ENCODE assay signal across 22 cellular contexts in genomic region chr5:132209131-132209530, GRCh38. TPM values are rescaled to one million over a fixed set of nuclear protein-coding genes. Genes with fewer than 3 reads are reported as not detected.
DNase-seq lines count a peak whose midpoint lies in the region; ATAC-seq and TF ChIP-seq lines count a peak whose summit lies in the region.
"Had no signal": no experiment of that assay in that cellular context is flagged by ENCODE, and none has a peak within 500 bp of the region (broad histone marks: within the 10 kb centered on the region; RNA-seq: fewer than 3 reads in every experiment).

No MANE protein-coding gene starts in this region.

- H3K79me1 ChIP-seq in IMR-90 (ENCODE audit: low read depth in 1 of 2, low read length in 2 of 2): peaks cover 28 to 48% of the 10 kb centered on the region in 2 experiments

- peak overlapping the region; percentile 61; the same call in 1 of the 2 replicates for H2AK5ac ChIP-seq in IMR-90 (ENCODE audit: low read depth, low read length)

- no peak overlapping the region for H3K4me3 Mint-ChIP-seq in CD8-positive, alpha-beta T cell
- H3K4me3 Mint-ChIP-seq: activated naive CD8-positive, alpha-beta T cell; activated T-helper 1 cell treated with anti-CD3 and anti-CD28 coated beads, Interleukin-12 subunit alpha, Interleukin-12 subunit beta, Interleukin-2, Interleukin-4 antibody, amounts not matched to agents 30 ng/mL and 10 ng/mL and 1 ng/mL, durations not matched to agents 14 hours and 24 hours and 36 hours; dendritic cell treated with granulocyte-macrophage colony-stimulating factor and Interleukin-4, amounts not matched to agents 40 ng/mL and 50 ng/mL, for 4 days; H9 had no signal

- no TSS peak for BruUV-seq in IMR-90 (replicated peaks; lab: Mats Ljungman, UMichigan)

- POLR2A ChIA-PET in IMR-90 (lab: Charles Lee; ENCODE audit: unreplicated experiment): no interaction called here
- POLR2A ChIA-PET in CD8-positive, alpha-beta T cell (lab: Charles Lee): no interaction called here

- dilution Hi-C loops in IMR-90 (cut with HindIII; ENCODE audit: low sequenced_read_pairs, unreplicated experiment): no loop called here

- TF ChIP-seq CTCF in IMR-90 (conservative IDR thresholded peaks at IDR 0.05; ENCODE audit: low read depth, low read length): no peak
- TF ChIP-seq CTCF in CD8-positive, alpha-beta T cell (IDR thresholded peaks at IDR 0.05): no peak

- DNase-seq in AG08396 (ENCODE audit: low spot score) (peak; percentile 35), IMR-90 (peak; percentile 78), amniotic epithelial cell (ENCODE audit: low read depth) (peak; percentile 71), islet precursor cell (peak; percentile 59), NCI-H187 treated with DMSO at 0.1 percent for 48 hours (lab: John Stamatoyannopoulos, UW) (no peak), posterior cingulate gyrus (no peak)
- DNase-seq in CD8-positive, alpha-beta T cell: no peak
- DNase-seq: ACHN; activated CD4-positive, alpha-beta T cell treated with anti-CD3 and anti-CD28 coated beads for 4 hours; DND-41; H9; NCI-H2107; NCI-H510A; ovary; stimulated activated naive CD4-positive, alpha-beta T cell; SW 1271 had no signal

- no peaks in the 10 kb centered on the region for H3K27me3 ChIP-seq in IMR-90 (ENCODE audit: control insufficient read depth, insufficient read depth, low read length)
- H3K27me3 ChIP-seq in CD8-positive, alpha-beta T cell (ENCODE audit: insufficient read depth, low read length): no peaks in the 10 kb centered on the region
- H3K27me3 ChIP-seq: breast epithelium, ovary had no signal

- H2AFZ ChIP-seq in IMR-90 (replicated peaks; ENCODE audit: low read length, poor library complexity): no peak overlapping the region

- peaks cover 11% of the 10 kb centered on the region; the same call in 1 of the 2 replicates for H4K20me1 ChIP-seq in IMR-90 (ENCODE audit: insufficient read depth, low read length)

- ATAC-seq in IMR-90 (ENCODE audit: low read depth): peak; percentile 67
- no peak for ATAC-seq in CD8-positive, alpha-beta T cell
- no peak for ATAC-seq in GM19467 (IDR thresholded peaks at IDR 0.05; ENCODE audit: unreplicated experiment)

- intact Hi-C loops in IMR-90 (cut with micrococcal nuclease) (no loop called here), posterior cingulate gyrus (cut with DNase I) (no loop called here)
- intact Hi-C loops in CD8-positive, alpha-beta T cell (cut with DNase I, micrococcal nuclease): no loop called here

- TF ChIP-seq POLR2A in IMR-90 (IDR thresholded peaks at IDR 0.05; ENCODE audit: low read depth, low read length): no peak

- in situ Hi-C loops in IMR-90 (cut with MboI; ENCODE audit: low sequenced_read_pairs): no loop called here

- H3K14ac ChIP-seq in IMR-90 (replicated peaks; ENCODE audit: low read depth, low read length): no peak overlapping the region

- H2BK15ac ChIP-seq in IMR-90 (ENCODE audit: low read depth, low read length): no peak overlapping the region

- no peak overlapping the region for H3K4me2 ChIP-seq in IMR-90 (ENCODE audit: low read depth, low read length)

- TF ChIP-seq RAD21 in IMR-90 (IDR thresholded peaks at IDR 0.05; ENCODE audit: low read length): no peak

- CTCF ChIA-PET in IMR-90 (lab: Yijun Ruan, JAX): no interaction called here
- CTCF ChIA-PET in CD8-positive, alpha-beta T cell (lab: Charles Lee): interaction anchor here (1.9 kb wide), 1 partner anchor 30 kb away, joined by 5 read pairs; no protein-coding TSS in a partner anchor

- no peaks in the 10 kb centered on the region for H3K27me3 Mint-ChIP-seq in CD8-positive, alpha-beta T cell (ENCODE audit: low read depth)

- no peaks in the 10 kb centered on the region for H3K4me1 Mint-ChIP-seq in CD8-positive, alpha-beta T cell (ENCODE audit: low read depth)

- H4K5ac ChIP-seq in IMR-90 (ENCODE audit: low read depth, low read length): no peak overlapping the region

- no peak overlapping the region for H3K27ac ChIP-seq in IMR-90 (ENCODE audit: insufficient read depth, low read length)
- H3K27ac ChIP-seq in CD8-positive, alpha-beta T cell (ENCODE audit: low read depth, low read length): no peak overlapping the region
- H3K27ac ChIP-seq: breast epithelium, ovary, thoracic aorta had no signal

- no peak overlapping the region for H3K9ac ChIP-seq in IMR-90 (ENCODE audit: low read depth, low read length)

- peak overlapping the region; percentile 17 for H2BK5ac ChIP-seq in IMR-90 (ENCODE audit: low read depth, low read length, poor library complexity, severe bottlenecking)

- no peak overlapping the region for H3K4me3 ChIP-seq in IMR-90 (ENCODE audit: insufficient read depth, low read depth, low read length)
- no peak overlapping the region for H3K4me3 ChIP-seq in CD8-positive, alpha-beta T cell (ENCODE audit: low read depth, low read length)
- H3K4me3 ChIP-seq: breast epithelium, ovary, thoracic aorta had no signal

- no peak overlapping the region for H4K8ac ChIP-seq in IMR-90 (ENCODE audit: low read depth in 2 of 2, low read length in 2 of 2)

- no peaks in the 10 kb centered on the region for H3K9me3 ChIP-seq in IMR-90 (ENCODE audit: control insufficient read depth, insufficient read depth, low read length)
- H3K9me3 ChIP-seq in CD8-positive, alpha-beta T cell (ENCODE audit: low read length): no peaks in the 10 kb centered on the region
- H3K9me3 ChIP-seq: breast epithelium, ovary, thoracic aorta had no signal

- H3K9me1 ChIP-seq in IMR-90 (ENCODE audit: insufficient read depth, low read length): peaks cover 33% of the 10 kb centered on the region

- WGBS in IMR-90 (ENCODE audit: extremely low coverage in 2 of 2, insufficient read length in 1 of 2), 2 experiments: 87% methylated on average over 5 of the region's 9 CpGs; no CpG with 5 or more reads in 1 of the 2 experiments

- H3K36me3 ChIP-seq in IMR-90 (ENCODE audit: control insufficient read depth, insufficient read depth, low read length): peaks cover 73% of the 10 kb centered on the region
- no peaks in the 10 kb centered on the region for H3K36me3 ChIP-seq in CD8-positive, alpha-beta T cell (ENCODE audit: insufficient read depth, low read length)
- H3K36me3 ChIP-seq: breast epithelium, ovary had no signal

- H2AK9ac ChIP-seq in IMR-90 (replicated peaks; ENCODE audit: low read depth, low read length, poor library complexity): peak overlapping the region; percentile 52

- no peak overlapping the region for H3K18ac ChIP-seq in IMR-90 (ENCODE audit: low read depth, low read length)

- H3K4me1 ChIP-seq in IMR-90 (ENCODE audit: control insufficient read depth, insufficient read depth, low read length): peaks cover 7% of the 10 kb centered on the region
- H3K4me1 ChIP-seq in CD8-positive, alpha-beta T cell (ENCODE audit: insufficient read depth, low read length): no peaks in the 10 kb centered on the region
- H3K4me1 ChIP-seq: breast epithelium had no signal

- no peak overlapping the region for H3K23ac ChIP-seq in IMR-90 (ENCODE audit: low read depth, low read length)

- H3K56ac ChIP-seq in IMR-90 (ENCODE audit: extremely low read depth, insufficient read depth, low read length): no peak overlapping the region

- H3K36me3 Mint-ChIP-seq in CD8-positive, alpha-beta T cell: no peaks in the 10 kb centered on the region
- H3K36me3 Mint-ChIP-seq: activated naive CD8-positive, alpha-beta T cell had no signal

- no peaks in the 10 kb centered on the region for H3K9me3 Mint-ChIP-seq in CD8-positive, alpha-beta T cell
- H3K9me3 Mint-ChIP-seq: activated T-helper 1 cell treated with anti-CD3 and anti-CD28 coated beads, Interleukin-12 subunit alpha, Interleukin-12 subunit beta, Interleukin-2, Interleukin-4 antibody, amounts not matched to agents 30 ng/mL and 10 ng/mL and 1 ng/mL, durations not matched to agents 14 hours and 24 hours and 36 hours; dendritic cell treated with granulocyte-macrophage colony-stimulating factor and Interleukin-4, amounts not matched to agents 40 ng/mL and 50 ng/mL, for 4 days had no signal

- no peak overlapping the region for H2BK20ac ChIP-seq in IMR-90 (ENCODE audit: low read depth, low read length)

- H3K27ac Mint-ChIP-seq in CD8-positive, alpha-beta T cell: no peak overlapping the region
- H3K27ac Mint-ChIP-seq: activated naive CD8-positive, alpha-beta T cell; activated T-helper 1 cell treated with anti-CD3 and anti-CD28 coated beads, Interleukin-12 subunit alpha, Interleukin-12 subunit beta, Interleukin-2, Interleukin-4 antibody, amounts not matched to agents 30 ng/mL and 10 ng/mL and 1 ng/mL, durations not matched to agents 14 hours and 24 hours and 36 hours; dendritic cell treated with granulocyte-macrophage colony-stimulating factor and Interleukin-4, amounts not matched to agents 40 ng/mL and 50 ng/mL, for 4 days had no signal

- H3K4ac ChIP-seq in IMR-90 (ENCODE audit: low read depth, low read length): no peak overlapping the region

- no peak overlapping the region for H2BK120ac ChIP-seq in IMR-90 (ENCODE audit: low read depth, low read length)

- no peak overlapping the region for H4K91ac ChIP-seq in IMR-90 (ENCODE audit: insufficient read depth, low read depth, low read length)

TF ChIP-seq in IMR-90, 13 proteins besides CTCF, POLR2A, EP300 and RAD21 (continues in another document):
- no peak for TF ChIP-seq ELK1 (IDR thresholded peaks at IDR 0.05; ENCODE audit: borderline replicate concordance, low read depth, low read length)
- TF ChIP-seq FOS (IDR thresholded peaks at IDR 0.05; ENCODE audit: low read depth, low read length): no peak
- no peak for TF ChIP-seq RFX5 (IDR thresholded peaks at IDR 0.05; ENCODE audit: low read depth, low read length)

RNA-seq across cellular contexts. Expression of gene P4HA2, which starts 18.5 kb away (rescaled TPM):
- 190 and 225 TPM in 2 replicates for total RNA-seq in IMR-90 (2012; rRNA removed)
- polyA plus RNA-seq in IMR-90 (2012; rRNA removed): 184 and 186 TPM in 2 replicates
- polyA plus RNA-seq in IMR-90 (2012; cell fraction: cytosol; rRNA removed): 144 and 191 TPM in 2 replicates
- 99.1 and 183 TPM in 2 replicates for polyA plus RNA-seq in IMR-90 (2012; cell fraction: nucleus; rRNA removed; ENCODE audit: low replicate concordance)
- total RNA-seq in CD8-positive, alpha-beta T cell: not detected

RNA-seq across cellular contexts. Expression of gene PDLIM4, which starts 48.4 kb away (rescaled TPM):
- total RNA-seq in IMR-90 (2012; rRNA removed): 61.1 and 97.5 TPM in 2 replicates
- 214 and 225 TPM in 2 replicates for polyA plus RNA-seq in IMR-90 (2012; rRNA removed)
- polyA plus RNA-seq in IMR-90 (2012; cell fraction: cytosol; rRNA removed): 62.0 and 132 TPM in 2 replicates
- polyA plus RNA-seq in IMR-90 (2012; cell fraction: nucleus; rRNA removed; ENCODE audit: low replicate concordance): 199 and 416 TPM in 2 replicates
- not detected for total RNA-seq in CD8-positive, alpha-beta T cell

Comparison
In these comparisons a context has a peak if more than half of its experiments do, and no peak if none do; other contexts are left out.
1. DNase-seq: peak in AG08396 (single experiment), IMR-90 (single experiment), amniotic epithelial cell (single experiment) and islet precursor cell (single experiment); none in NCI-H187 treated with DMSO at 0.1 percent for 48 hours (single experiment), CD8-positive, alpha-beta T cell (0 of 7) and posterior cingulate gyrus (0 of 10).
2. RNA of gene P4HA2, which starts 18.5 kb away (total RNA-seq): 190 to 225 TPM in IMR-90; not detected in CD8-positive, alpha-beta T cell; every median in the first group is over 100 times any median in the second.
3. RNA of gene PDLIM4, which starts 48.4 kb away (total RNA-seq): 61.1 to 97.5 TPM in IMR-90; not detected in CD8-positive, alpha-beta T cell; every median in the first group is over 10 times any median in the second.